In the genomic region with DNA sequence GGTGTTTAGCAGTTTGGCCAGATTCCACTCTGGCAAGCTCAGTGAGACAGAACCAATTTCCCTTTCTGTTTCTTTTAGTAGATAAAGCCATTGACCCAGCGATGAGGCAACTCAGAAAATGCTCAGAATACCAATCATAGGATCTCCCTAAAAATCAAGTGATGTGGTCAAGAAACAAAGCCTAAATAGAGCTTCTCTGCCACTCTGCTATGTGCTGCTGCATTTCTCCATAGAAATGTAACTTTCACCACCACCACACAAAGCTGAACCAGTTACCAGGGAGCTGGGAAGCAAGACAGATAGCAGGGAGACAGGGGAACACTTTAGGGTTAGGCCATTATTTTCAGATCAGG, we compare ENCODE assay signal across 18 cellular contexts.
DNase-seq lines count a peak whose midpoint lies in the region; ATAC-seq lines count a peak whose summit lies in the region.
"Had no signal": no experiment of that assay in that cellular context is flagged by ENCODE, and none has a peak within 500 bp of the region (broad histone marks: within the 10 kb centered on the region; RNA-seq: fewer than 3 reads in every experiment).

No MANE protein-coding gene starts in this region.

- no peak overlapping the region for H3K4me3 ChIP-seq in GM23248
- H3K4me3 ChIP-seq in adipocyte (ENCODE audit: low read length), result no peak overlapping the region
- H3K4me3 ChIP-seq: left lung, tibial nerve had no signal

- H3K9me3 Mint-ChIP-seq in activated T-cell treated with anti-CD3 and anti-CD28 coated beads, Interleukin-2, amount 50 U/mL, for 4 hours, result no peaks in the 10 kb centered on the region
- H3K9me3 Mint-ChIP-seq: activated CD4-positive, alpha-beta T cell treated with anti-CD3 and anti-CD28 coated beads, Interleukin-2, amount 10 ng/mL, durations not matched to agents 7 days and 5 days; activated naive CD8-positive, alpha-beta T cell treated with anti-CD3 and anti-CD28 coated beads, Interleukin-2, amount 10 ng/mL, durations not matched to agents 7 days and 5 days had no signal

- H3K9ac ChIP-seq in GM23248, result no peak overlapping the region
- no peak overlapping the region for H3K9ac ChIP-seq in adipocyte (ENCODE audit: low read length)

- no peak overlapping the region for H3K27ac ChIP-seq in GM23248
- H3K27ac ChIP-seq: left lung had no signal

- H3K9me3 ChIP-seq in GM23248 (ENCODE audit: low read depth) (no peaks in the 10 kb centered on the region), adipocyte (ENCODE audit: control insufficient read depth, low read length) (no peaks in the 10 kb centered on the region)
- H3K9me3 ChIP-seq: left lung, tibial nerve had no signal

- no peaks in the 10 kb centered on the region for H3K36me3 Mint-ChIP-seq in activated T-cell treated with anti-CD3 and anti-CD28 coated beads, Interleukin-2, amount 50 U/mL, for 4 hours (ENCODE audit: insufficient read depth)
- H3K36me3 Mint-ChIP-seq: activated naive CD8-positive, alpha-beta T cell treated with anti-CD3 and anti-CD28 coated beads, Interleukin-2, amount 10 ng/mL, durations not matched to agents 7 days and 5 days had no signal

- intact Hi-C loops in sciatic nerve (cut with DNase I), result no loop called here

- H2AFZ ChIP-seq in GM23248, result peak overlapping the region; percentile 32

- peak; percentile 48 for ATAC-seq in sciatic nerve
- no peak for ATAC-seq in GM21367 (IDR thresholded peaks at IDR 0.05; ENCODE audit: unreplicated experiment)
- ATAC-seq in activated T-cell treated with anti-CD3 and anti-CD28 coated beads, Interleukin-2, amount 50 U/mL, for 4 hours, result no peak
- ATAC-seq: esophagus mucosa, left lung had no signal

- H3K4me1 ChIP-seq in GM23248 (ENCODE audit: insufficient read depth) (peaks cover 11% of the 10 kb centered on the region), adipocyte (ENCODE audit: control insufficient read depth, insufficient read depth, low read length) (peaks cover 26% of the 10 kb centered on the region)
- H3K4me1 ChIP-seq: left lung had no signal

- no peaks in the 10 kb centered on the region for H4K20me1 ChIP-seq in GM23248 (ENCODE audit: insufficient read depth)

- H3K27me3 Mint-ChIP-seq in activated T-cell treated with anti-CD3 and anti-CD28 coated beads, Interleukin-2, amount 50 U/mL, for 4 hours (ENCODE audit: low read depth), result peaks cover 3% of the 10 kb centered on the region
- H3K27me3 Mint-ChIP-seq: activated naive CD8-positive, alpha-beta T cell treated with anti-CD3 and anti-CD28 coated beads, Interleukin-2, amount 10 ng/mL, durations not matched to agents 7 days and 5 days had no signal

- H3K4me2 ChIP-seq in GM23248 (ENCODE audit: unreplicated experiment), result no peak overlapping the region

- H3F3A ChIP-seq in GM23248 (ENCODE audit: insufficient read depth), result peaks cover 9% of the 10 kb centered on the region; the same call in 1 of the 2 replicates

- 93 to 95% methylated on average over 1 of the region's 1 CpG for WGBS in GM23248 (ENCODE audit: low coverage in 1 of 2, low lambda C conversion rate in 2 of 2, missing lambda C conversion rate in 2 of 2), 2 experiments

- H3K4me3 Mint-ChIP-seq in activated T-cell treated with anti-CD3 and anti-CD28 coated beads, Interleukin-2, amount 50 U/mL, for 4 hours, result no peak overlapping the region
- H3K4me3 Mint-ChIP-seq: activated CD4-positive, alpha-beta T cell treated with anti-CD3 and anti-CD28 coated beads, Interleukin-2, amount 10 ng/mL, durations not matched to agents 7 days and 5 days; activated naive CD8-positive, alpha-beta T cell treated with anti-CD3 and anti-CD28 coated beads, Interleukin-2, amount 10 ng/mL, durations not matched to agents 7 days and 5 days had no signal

- DNase-seq in GM23248 (peak; percentile 18), adipocyte (ENCODE audit: low read depth) (peak; percentile 59), fibroblast of peridontal ligament (ENCODE audit: extremely low read depth) (peak; percentile 82), sciatic nerve (ENCODE audit: low spot score) (no peak), putamen (ENCODE audit: low spot score) (no peak), C1 segment of cervical spinal cord (lab: John Stamatoyannopoulos, UW) (no peak)
- DNase-seq in activated T-cell treated with anti-CD3 and anti-CD28 coated beads, Interleukin-2, amount 50 U/mL, for 4 hours, result no peak
- DNase-seq: activated CD4-positive, alpha-beta T cell treated with anti-CD3 and anti-CD28 coated beads, Interleukin-2, amount 10 ng/mL, durations not matched to agents 7 days and 5 days; activated naive CD8-positive, alpha-beta T cell treated with anti-CD3 and anti-CD28 coated beads, Interleukin-2, amount 10 ng/mL, durations not matched to agents 7 days and 5 days; activated T-cell treated with anti-CD3 and anti-CD28 coated beads, Interleukin-2, amount 50 U/mL, for 1 hour; hypothalamus; left lung; NCI-H1092; NCI-H82; SHP77 had no signal

- in situ Hi-C loops in GM23248 (cut with MboI), result no loop called here

- H3K9me2 ChIP-seq in GM23248 (ENCODE audit: insufficient read depth), result no peaks in the 10 kb centered on the region

- H3K27me3 ChIP-seq in GM23248 (replicated peaks; ENCODE audit: insufficient read depth) (no peaks in the 10 kb centered on the region), adipocyte (replicated peaks; ENCODE audit: control insufficient read depth, insufficient read depth, low read length) (no peaks in the 10 kb centered on the region)
- H3K27me3 ChIP-seq: left lung, tibial nerve had no signal

- H3K79me2 ChIP-seq in GM23248 (ENCODE audit: insufficient read depth), result no peaks in the 10 kb centered on the region

- H3K36me3 ChIP-seq in GM23248 (ENCODE audit: low read depth) (no peaks in the 10 kb centered on the region), adipocyte (ENCODE audit: control insufficient read depth, insufficient read depth, low read length, severe bottlenecking) (no peaks in the 10 kb centered on the region)
- H3K36me3 ChIP-seq: left lung, tibial nerve had no signal

- H3K4me1 Mint-ChIP-seq in activated T-cell treated with anti-CD3 and anti-CD28 coated beads, Interleukin-2, amount 50 U/mL, for 4 hours (ENCODE audit: low read depth), result no peaks in the 10 kb centered on the region
- H3K4me1 Mint-ChIP-seq: activated CD4-positive, alpha-beta T cell treated with anti-CD3 and anti-CD28 coated beads, Interleukin-2, amount 10 ng/mL, durations not matched to agents 7 days and 5 days; activated naive CD8-positive, alpha-beta T cell treated with anti-CD3 and anti-CD28 coated beads, Interleukin-2, amount 10 ng/mL, durations not matched to agents 7 days and 5 days had no signal

Comparison
In these comparisons a context has a peak if more than half of its experiments do, and no peak if none do; other contexts are left out.
1. DNase-seq: peak in GM23248 (single experiment), adipocyte (single experiment) and fibroblast of peridontal ligament (single experiment); none in sciatic nerve (single experiment), putamen (single experiment), activated T-cell treated with anti-CD3 and anti-CD28 coated beads, Interleukin-2, amount 50 U/mL, for 4 hours (single experiment) and C1 segment of cervical spinal cord (0 of 14).